8 cellular contexts compared by ENCODE assay signal in genomic region chr2:25673170-25674002, GRCh38.
A peak's percentile ranks its signal among the peaks of the same experiment; 100 is the strongest.
DNase-seq lines count a peak whose midpoint lies in the region; ATAC-seq lines count a peak whose summit lies in the region.

DTNB (minus strand) TSS chr2:25673577; CDS start chr2:25652660, 20,917 bp downstream.

- peak; percentile 62 for DNase-seq in NK-92 treated with Interleukin-12 subunit alpha and Interleukin-12 subunit beta, amount 100 ng/mL, for 24 hours (lab: John Stamatoyannopoulos, UW)
- DNase-seq in NK-92 (lab: John Stamatoyannopoulos, UW; ENCODE audit: unreplicated experiment) = no peak
- peak; percentile 72 for DNase-seq in NCI-H2171 treated with DMSO at 0.1 percent for 48 hours (lab: John Stamatoyannopoulos, UW)
- peak; percentile 51 for DNase-seq in activated CD4-positive, CD25-positive, alpha-beta regulatory T cell treated with anti-CD3 and anti-CD28 coated beads, Interleukin-2, amount 50 U/mL, for 16 hours (ENCODE audit: low read depth, low spot score)
- peak; percentile 53 for DNase-seq in cerebellar cortex (ENCODE audit: low spot score)
- DNase-seq in kidney tubule cell (ENCODE audit: low spot score) = peak; percentile 84
- DNase-seq in stimulated activated CD4-positive, alpha-beta T cell treated with anti-CD3 and anti-CD28 coated beads, Interleukin-1b, Interleukin-23, amount 100 ng/mL, for 1 hour (ENCODE audit: low read depth in 2 of 2) = peak; percentile 57 to 58

- ATAC-seq in HG02885 (IDR thresholded peaks at IDR 0.05; ENCODE audit: poor library complexity, unreplicated experiment) = peak; percentile 78
